In genomic region chr4:91086008-91086407, GRCh38 we compare ENCODE assay signal across 22 cellular contexts.
"Had no signal": no experiment of that assay in that cellular context is flagged by ENCODE, and none has a peak within 500 bp of the region (broad histone marks: within the 10 kb centered on the region; RNA-seq: fewer than 3 reads in every experiment).

No MANE protein-coding gene starts in this region.

- ATAC-seq: Panc1, T-cell had no signal

- H3K9ac ChIP-seq: SK-N-SH had no signal

- H3K9me3 ChIP-seq: SK-N-SH had no signal

- H3K4me2 ChIP-seq: SK-N-SH had no signal

- H3K27ac ChIP-seq: RWPE1 had no signal

- H3K9me2 ChIP-seq: SK-N-SH had no signal

- DNase-seq: KBM-7, MV-4-11, NCI-H1048, NCI-H1105, NCI-H1417 treated with DMSO at 0.1 percent for 48 hours, NCI-H146, NCI-H1694 treated with DMSO at 0.1 percent for 48 hours, NCI-H1930, NCI-H2081, NCI-H2107, NCI-H2227 treated with DMSO at 0.1 percent for 48 hours, NCI-H446, NCI-H510A, NCI-H524 treated with DMSO at 0.1 percent for 48 hours, NCI-H69, NCI-H774, SHP77, SK-N-SH, SW 1271, T-cell had no signal
